Comparison of ENCODE assay signal across 30 cellular contexts in genomic region chr12:9902539-9903228, GRCh38. TPM values are rescaled to one million over a fixed set of nuclear protein-coding genes. Genes with fewer than 3 reads are reported as not detected.
DNase-seq lines count a peak whose midpoint lies in the region; ATAC-seq, FAIRE-seq and TF ChIP-seq lines count a peak whose summit lies in the region.
"Had no signal": no experiment of that assay in that cellular context is flagged by ENCODE, and none has a peak within 500 bp of the region (broad histone marks: within the 10 kb centered on the region; RNA-seq: fewer than 3 reads in every experiment).

No MANE protein-coding gene starts in this region.

- H2BK20ac ChIP-seq in H9 (ENCODE audit: low read depth, low read length, poor library complexity, severe bottlenecking): no peak overlapping the region
- 0 out of 2 replicates have a peak overlapping the region, but pooled peaks have one; percentile 32 for H2BK20ac ChIP-seq in H1 (ENCODE audit: low read length)

- H3K27ac ChIP-seq in H9 (ENCODE audit: insufficient read length, low read depth, low read length): no peak overlapping the region
- 0 out of 2 replicates have a peak overlapping the region, but pooled peaks have one; percentile 22 for H3K27ac ChIP-seq in H1 (ENCODE audit: low read depth, low read length)
- no peak overlapping the region for H3K27ac ChIP-seq in keratinocyte (ENCODE audit: control insufficient read depth, insufficient read depth, low read length)
- H3K27ac ChIP-seq: A549; BLaER1 treated with 17β-estradiol and CSF1 and Interleukin-3, amounts not matched to agents 10 nM and 100 nM; KMS-11 had no signal

- H3T11ph ChIP-seq in H9 (ENCODE audit: low read length): no peak overlapping the region

- dilution Hi-C loops in keratinocyte (cut with MboI; ENCODE audit: extremely low pct_ligation_motif_present, low sequenced_read_pairs): no loop called here

- H3K9ac ChIP-seq in H9 (ENCODE audit: extremely low read depth, insufficient read length, low read length) (no peak overlapping the region), H1 (replicated peaks in 1 of 4; ENCODE audit: extremely low read depth in 1 of 4, low read depth in 3 of 4, low read length in 3 of 4) (no peak overlapping the region), keratinocyte (ENCODE audit: control insufficient read depth, extremely low read depth, insufficient read depth, low read length) (no peak overlapping the region)
- H3K9ac ChIP-seq: BLaER1 treated with 17β-estradiol and CSF1 and Interleukin-3, amounts not matched to agents 10 nM and 100 nM; KMS-11 had no signal

- DNase-seq in H9 (no peak), WTC11 (ENCODE audit: low spot score) (no peak), H1 (ENCODE audit: low read depth in 1 of 2, low spot score in 2 of 2) (no peak), keratinocyte (ENCODE audit: low read depth, low spot score) (no peak), NCI-H345 treated with DMSO at 0.1 percent for 48 hours (lab: John Stamatoyannopoulos, UW; ENCODE audit: unreplicated experiment) (no peak), GM20000 (ENCODE audit: low spot score) (no peak)
- DNase-seq: AML-193; CD4-positive, alpha-beta T cell; IMR-90; NCI-H1092; NCI-H1417 treated with DMSO at 0.1 percent for 48 hours; NCI-H1694 treated with DMSO at 0.1 percent for 48 hours; NCI-H2081; NCI-H2171; NCI-H345; NCI-H526 treated with DMSO at 0.1 percent for 48 hours; RPMI8226; SHP77; T-cell had no signal

- H3K9me1 ChIP-seq in keratinocyte (ENCODE audit: control insufficient read depth, extremely low read depth, insufficient read depth, low read length): no peaks in the 10 kb centered on the region

- H3K56ac ChIP-seq in H9 (ENCODE audit: insufficient read length, low read depth, low read length) (no peak overlapping the region), H1 (replicated peaks; ENCODE audit: insufficient read length, low read depth, low read length) (no peak overlapping the region)

- no peak overlapping the region for H2BK120ac ChIP-seq in H9 (ENCODE audit: low read depth, low read length, poor library complexity, severe bottlenecking)
- no peak overlapping the region for H2BK120ac ChIP-seq in H1 (replicated peaks; ENCODE audit: low read depth, low read length)

- H4K91ac ChIP-seq in H9 (ENCODE audit: insufficient read length, low read depth, low read length): no peak overlapping the region
- H4K91ac ChIP-seq in H1 (replicated peaks; ENCODE audit: insufficient read length, low read length): no peak overlapping the region

- H2BK15ac ChIP-seq in H9 (ENCODE audit: low read depth, low read length) (no peak overlapping the region), H1 (ENCODE audit: low read length) (no peak overlapping the region)

- no peaks in the 10 kb centered on the region for H3K4me1 ChIP-seq in H9 (ENCODE audit: insufficient read depth, low read length)
- H3K4me1 ChIP-seq in H1 (replicated peaks in 1 of 4; ENCODE audit: control insufficient read depth in 3 of 4, insufficient read depth in 4 of 4, low read length in 3 of 4): peaks cover 0 to 17% (median 3%) of the 10 kb centered on the region in 4 experiments; a peak in 2 of 7 replicates
- H3K4me1 ChIP-seq in keratinocyte (ENCODE audit: control insufficient read depth, extremely low read depth, insufficient read depth, low read length): peaks cover 4% of the 10 kb centered on the region
- H3K4me1 ChIP-seq: A549, HAP-1 had no signal

- H3K4me3 Mint-ChIP-seq in H9 (no peak overlapping the region), WTC11 (peak overlapping the region; percentile 45)
- H3K4me3 Mint-ChIP-seq: CD4-positive, alpha-beta T cell; T-cell had no signal

- peak overlapping the region; percentile 11 for H3K4me2 ChIP-seq in H9 (ENCODE audit: insufficient read depth, insufficient read length, low read length)
- H3K4me2 ChIP-seq in H1 (ENCODE audit: insufficient read depth in 1 of 2, low read depth in 2 of 2, low read length in 2 of 2): peak overlapping the region in 1 of 2 experiments; percentile 47; a peak in 1 of 4 replicates
- no peak overlapping the region for H3K4me2 ChIP-seq in keratinocyte (ENCODE audit: control insufficient read depth, extremely low read depth, insufficient read depth, low read depth, low read length)
- H3K4me2 ChIP-seq: A549; BLaER1 treated with 17β-estradiol and CSF1 and Interleukin-3, amounts not matched to agents 10 nM and 100 nM; KMS-11 had no signal

- H4K5ac ChIP-seq in H9 (ENCODE audit: insufficient read length, low read depth, low read length) (no peak overlapping the region), H1 (ENCODE audit: insufficient read length, low read depth, low read length) (no peak overlapping the region)

- H3K4me3 ChIP-seq in H1 (ENCODE audit: extremely low read depth in 1 of 4, insufficient read depth in 2 of 4, low read depth in 3 of 4, low read length in 4 of 4) (0 out of 8 replicates have a peak overlapping the region, but pooled peaks of 1 of the 4 experiments have one; percentile 14), keratinocyte (ENCODE audit: control insufficient read depth in 2 of 3, extremely low read depth in 1 of 3, insufficient read depth in 2 of 3, low read depth in 1 of 3, low read length in 3 of 3) (no peak overlapping the region)
- H3K4me3 ChIP-seq: A549; BLaER1 treated with 17β-estradiol and CSF1 and Interleukin-3, amounts not matched to agents 10 nM and 100 nM; GM12878; HAP-1 had no signal

- TF ChIP-seq CTCF in H9 (conservative IDR thresholded peaks at IDR 0.05) (no peak), WTC11 (IDR thresholded peaks at IDR 0.05) (no peak), H1 (IDR thresholded peaks at IDR 0.05; ENCODE audit: control extremely low read depth in 1 of 3, insufficient read depth in 1 of 3, low read depth in 1 of 3, low read length in 3 of 3) (no peak), keratinocyte (optimal IDR thresholded peaks at IDR 0.05 in 1 of 3, IDR thresholded peaks at IDR 0.05 in 1 of 3, conservative IDR thresholded peaks at IDR 0.05 in 1 of 3; ENCODE audit: extremely low read depth in 1 of 3, insufficient read depth in 2 of 3, low read length in 3 of 3) (no peak), GM20000 (IDR thresholded peaks at IDR 0.05; ENCODE audit: extremely low read depth, missing control alignments) (no peak)

- H3K36me3 Mint-ChIP-seq in H9 (ENCODE audit: insufficient read depth in 1 of 3, low read depth in 3 of 3) (peaks cover 4 to 26% (median 23%) of the 10 kb centered on the region in 3 experiments), WTC11 (peaks cover 57% of the 10 kb centered on the region)

- H4K20me1 ChIP-seq in H9 (ENCODE audit: control insufficient read depth, insufficient read depth, insufficient read length) (no peaks in the 10 kb centered on the region), H1 (replicated peaks in 1 of 2; ENCODE audit: control insufficient read depth in 1 of 2, insufficient read depth in 2 of 2, low read length in 2 of 2) (peaks cover 0 to 4% of the 10 kb centered on the region in 2 experiments), keratinocyte (ENCODE audit: control insufficient read depth, extremely low read depth, insufficient read depth, low read length) (no peaks in the 10 kb centered on the region)
- H4K20me1 ChIP-seq: BLaER1 treated with 17β-estradiol and CSF1 and Interleukin-3, amounts not matched to agents 10 nM and 100 nM had no signal

- H3K4ac ChIP-seq in H9 (ENCODE audit: low read depth, low read length): no peak overlapping the region
- no peak overlapping the region for H3K4ac ChIP-seq in H1 (replicated peaks; ENCODE audit: insufficient read length, low read depth, low read length)

- ATAC-seq in WTC11 (no peak), GM21447 (IDR thresholded peaks at IDR 0.05; ENCODE audit: unreplicated experiment) (no peak), GM18870 (IDR thresholded peaks at IDR 0.05; ENCODE audit: unreplicated experiment) (no peak)
- ATAC-seq: A549, GM12878, T-cell had no signal

- POLR2A ChIA-PET in WTC11 (lab: Charles Lee): no interaction called here
- POLR2A ChIA-PET in H1 (lab: Charles Lee; ENCODE audit: partially characterized antibody): interaction anchor here (2.4 to 7.8 kb wide), 2 partner anchors 5 to 11 kb away, joined by 6 to 121 read pairs; no protein-coding TSS in a partner anchor

- H3K79me1 ChIP-seq in H9 (ENCODE audit: insufficient read depth, low read depth, low read length, poor library complexity, severe bottlenecking) (no peaks in the 10 kb centered on the region), H1 (ENCODE audit: low read depth, low read length) (no peaks in the 10 kb centered on the region)

- no peak overlapping the region for H3K23ac ChIP-seq in H9 (ENCODE audit: insufficient read length, low read depth, low read length)
- H3K23ac ChIP-seq in H1 (ENCODE audit: insufficient read length): no peak overlapping the region

- no peak for TF ChIP-seq RAD21 in H1 (IDR thresholded peaks at IDR 0.05 in 1 of 2, conservative IDR thresholded peaks at IDR 0.05 in 1 of 2; ENCODE audit: low read depth in 2 of 2, low read length in 2 of 2)

- TF ChIP-seq POLR2A in H1 (IDR thresholded peaks at IDR 0.05; ENCODE audit: control extremely low read depth in 1 of 2, low read depth in 2 of 2, low read length in 2 of 2): no peak

- no peak for TF ChIP-seq EP300 in H1 (IDR thresholded peaks at IDR 0.05; ENCODE audit: borderline replicate concordance in 1 of 2, low read depth in 2 of 2, low read length in 2 of 2)

- H3K14ac ChIP-seq in H9 (ENCODE audit: insufficient read depth, low read length) (no peak overlapping the region), H1 (ENCODE audit: insufficient read length) (no peak overlapping the region)

- H3K9me3 ChIP-seq in H9 (ENCODE audit: control insufficient read depth, low read depth, low read length) (no peaks in the 10 kb centered on the region), H1 (ENCODE audit: insufficient read depth in 2 of 2, low read depth in 1 of 2, low read length in 1 of 2) (no peaks in the 10 kb centered on the region), keratinocyte (ENCODE audit: control insufficient read depth, low read depth, low read length) (peaks cover 8% of the 10 kb centered on the region)
- H3K9me3 ChIP-seq: HAP-1 had no signal

- H2BK5ac ChIP-seq in H9 (ENCODE audit: insufficient read length, low read length) (peak overlapping the region; percentile 41), H1 (ENCODE audit: low read depth, low read length) (peak overlapping the region; percentile 56; the same call in 1 of the 2 replicates)

- H3K27me3 Mint-ChIP-seq in H9 (ENCODE audit: low read depth) (no peaks in the 10 kb centered on the region; the same call in 1 of the 2 replicates), WTC11 (ENCODE audit: low read depth) (no peaks in the 10 kb centered on the region)
- H3K27me3 Mint-ChIP-seq: CD4-positive, alpha-beta T cell had no signal

- H3K9me3 Mint-ChIP-seq in H9 (peaks cover 18 to 24% of the 10 kb centered on the region in 2 experiments), WTC11 (peaks cover 49% of the 10 kb centered on the region)

- no peak overlapping the region for H2AFZ ChIP-seq in H9 (ENCODE audit: low read length)
- H2AFZ ChIP-seq in H1 (ENCODE audit: low read length): 0 out of 2 replicates have a peak overlapping the region, but pooled peaks have one; percentile 0
- H2AFZ ChIP-seq in keratinocyte (ENCODE audit: control insufficient read depth, low read length): peak overlapping the region; percentile 27

- no peak overlapping the region for H3K18ac ChIP-seq in H9 (ENCODE audit: insufficient read length, low read depth, low read length)
- no peak overlapping the region for H3K18ac ChIP-seq in H1 (ENCODE audit: extremely low read depth, low read length)

- H3K4me1 Mint-ChIP-seq in H9 (peaks cover 11 to 16% of the 10 kb centered on the region in 2 experiments), WTC11 (peaks cover 35% of the 10 kb centered on the region)

- H2BK12ac ChIP-seq in H9 (ENCODE audit: insufficient read length, low read depth, low read length): no peak overlapping the region
- no peak overlapping the region for H2BK12ac ChIP-seq in H1 (ENCODE audit: low read depth, low read length)

- WGBS in H9 (ENCODE audit: extremely low coverage, insufficient read length, low lambda C conversion rate): no CpG with 5 or more reads among the region's 7 CpGs
- WGBS in H1 (ENCODE audit: extremely low coverage in 1 of 2, insufficient coverage in 1 of 2, insufficient read length in 1 of 2, insufficient replicate concordance in 2 of 2, low coverage in 1 of 2, low lambda C conversion rate in 2 of 2, missing lambda C conversion rate in 1 of 2), 2 experiments: 60% methylated on average over 7 of the region's 7 CpGs; no CpG with 5 or more reads in 1 of the 2 experiments

- H3K23me2 ChIP-seq in H9 (ENCODE audit: insufficient read length, low read depth, low read length, poor library complexity, severe bottlenecking) (no peaks in the 10 kb centered on the region), H1 (ENCODE audit: low read depth, low read length) (no peaks in the 10 kb centered on the region)

- no peaks in the 10 kb centered on the region for H3K79me2 ChIP-seq in H9 (ENCODE audit: insufficient read depth, low read length)
- peaks cover 0 to 58% of the 10 kb centered on the region in 2 experiments; a peak in 2 of 4 replicates for H3K79me2 ChIP-seq in H1 (ENCODE audit: control insufficient read depth in 1 of 2, insufficient read depth in 2 of 2, low read length in 2 of 2)
- H3K79me2 ChIP-seq in keratinocyte (ENCODE audit: control insufficient read depth, insufficient read depth, low read length): no peaks in the 10 kb centered on the region

- CTCF ChIA-PET in WTC11 (lab: Charles Lee): no interaction called here
- CTCF ChIA-PET in H1 (lab: Charles Lee; ENCODE audit: partially characterized antibody): interaction anchor here (1.1 kb wide), 1 partner anchor 24 kb away, joined by 3 read pairs; no protein-coding TSS in a partner anchor

- H3K36me3 ChIP-seq in H1 (ENCODE audit: control insufficient read depth in 2 of 4, insufficient read depth in 4 of 4, low read length in 3 of 4) (peaks cover 6 to 56% (median 10%) of the 10 kb centered on the region in 4 experiments; a peak in 6 of 8 replicates), keratinocyte (ENCODE audit: control insufficient read depth in 2 of 2, extremely low read depth in 1 of 2, insufficient read depth in 2 of 2, low read length in 2 of 2) (no peaks in the 10 kb centered on the region)
- H3K36me3 ChIP-seq: HAP-1 had no signal

- H2AK5ac ChIP-seq in H9 (ENCODE audit: insufficient read length, low read length) (no peak overlapping the region), H1 (ENCODE audit: low read depth, low read length) (no peak overlapping the region)

- no peak overlapping the region for H3K27ac Mint-ChIP-seq in H9
- no peak overlapping the region for H3K27ac Mint-ChIP-seq in WTC11
- H3K27ac Mint-ChIP-seq: CD4-positive, alpha-beta T cell; T-cell had no signal

- FAIRE-seq in H1 (lab: Jason Lieb, UNC) (no peak), keratinocyte (lab: Jason Lieb, UNC) (peak; percentile 61)
- FAIRE-seq: D721Med, G401.6, GM12878, GM19239 had no signal

- H3K27me3 ChIP-seq in H9 (ENCODE audit: insufficient read depth, low read length): no peaks in the 10 kb centered on the region
- H3K27me3 ChIP-seq in H1 (replicated peaks in 1 of 4; ENCODE audit: control insufficient read depth in 3 of 4, extremely low read depth in 1 of 4, insufficient read depth in 3 of 4, low read length in 3 of 4): no peaks in the 10 kb centered on the region
- no peaks in the 10 kb centered on the region for H3K27me3 ChIP-seq in keratinocyte (ENCODE audit: control insufficient read depth, extremely low read depth, insufficient read depth, low read length)
- H3K27me3 ChIP-seq: BLaER1 treated with 17β-estradiol and CSF1 and Interleukin-3, amounts not matched to agents 10 nM and 100 nM had no signal

- H4K8ac ChIP-seq in H9 (replicated peaks; ENCODE audit: insufficient read length, low read depth, low read length) (no peak overlapping the region), H1 (ENCODE audit: extremely low read depth, insufficient read depth, low read length) (no peak overlapping the region)

RNA-seq across cellular contexts. Expression of gene KLRF2, which starts 21.4 kb away (rescaled TPM):
- not detected in 2 replicates for total RNA-seq in H9 (2021)
- total RNA-seq in WTC11 (2021): not detected in 3 replicates
- not detected in 2 replicates for total RNA-seq in H1 (2021; fragmentation: NEBNext Ultra II Directional; extraction: Animal tissue kit (Norgen Biotek cat#: 25700))
- not detected in 2 replicates for polyA plus RNA-seq in H1 (2011; rRNA removed)
- polyA plus RNA-seq in H1 (2011; cell fraction: cytosol; rRNA removed): not detected
- not detected for polyA plus RNA-seq in H1 (2011; cell fraction: nucleus; rRNA removed)
- polyA plus RNA-seq in H1 (2012, experiment 1 of 2): not detected in 4 replicates
- polyA plus RNA-seq in H1 (2012, experiment 2 of 2): not detected
- not detected for polyA plus RNA-seq in H1 (2013, experiment 1 of 2)
- polyA plus RNA-seq in H1 (2013, experiment 2 of 2): not detected
- not detected in 2 replicates for polyA minus RNA-seq in H1 (2011; rRNA and poly(A)+ RNA removed)
- not detected for polyA minus RNA-seq in H1 (2011; cell fraction: cytosol; rRNA and poly(A)+ RNA removed)
- not detected for polyA minus RNA-seq in H1 (2011; cell fraction: nucleus; rRNA and poly(A)+ RNA removed)
- polyA plus RNA-seq in keratinocyte: not detected in 3 replicates
- polyA plus RNA-seq in keratinocyte (2011; ENCODE audit: low read depth): not detected
- polyA plus RNA-seq in keratinocyte (2011; cell fraction: cytosol; rRNA removed): not detected in 2 replicates
- not detected in 2 replicates for polyA plus RNA-seq in keratinocyte (2011; cell fraction: nucleus; rRNA removed)
- not detected in 2 replicates for polyA plus RNA-seq in keratinocyte (2012; ENCODE audit: low replicate concordance)
- not detected in 3 replicates for polyA minus RNA-seq in keratinocyte
- polyA minus RNA-seq in keratinocyte (2011; cell fraction: cytosol; rRNA and poly(A)+ RNA removed): not detected
- polyA minus RNA-seq in keratinocyte (2011; cell fraction: nucleus; rRNA and poly(A)+ RNA removed): not detected in 2 replicates
- total RNA-seq: CD4-positive, alpha-beta T cell; GM12878; IMR-90; SK-MEL-5; T-cell had no signal
- polyA plus RNA-seq: A549, IMR-90 had no signal

RNA-seq across cellular contexts. Expression of gene CLEC2A, which starts 29.5 kb away (rescaled TPM):
- total RNA-seq in H9 (2021) (0.87 TPM in 1 of 2 replicates, not detected in the other), WTC11 (2021) (2.1 to 3.5 TPM (median 2.7 TPM) in 3 replicates)
- 2.8 and 3.7 TPM in 2 replicates for total RNA-seq in H1 (2021; fragmentation: NEBNext Ultra II Directional; extraction: Animal tissue kit (Norgen Biotek cat#: 25700))
- polyA plus RNA-seq in H1 (2011; rRNA removed) (0.24 and 0.63 TPM in 2 replicates), keratinocyte (0.27 to 0.94 TPM (median 0.88 TPM) in 3 replicates)
- 0.54 TPM for polyA plus RNA-seq in H1 (2011; cell fraction: cytosol; rRNA removed)
- 3.1 TPM for polyA plus RNA-seq in H1 (2011; cell fraction: nucleus; rRNA removed)
- 2.2 to 4.9 TPM (median 3.1 TPM) in 4 replicates for polyA plus RNA-seq in H1 (2012, experiment 1 of 2)
- polyA plus RNA-seq in H1 (2012, experiment 2 of 2): not detected
- 0.12 TPM for polyA plus RNA-seq in H1 (2013, experiment 1 of 2)
- polyA plus RNA-seq in H1 (2013, experiment 2 of 2): 0.11 TPM
- polyA minus RNA-seq in H1 (2011; rRNA and poly(A)+ RNA removed): 1.4 and 4.3 TPM in 2 replicates
- 2.3 TPM for polyA minus RNA-seq in H1 (2011; cell fraction: cytosol; rRNA and poly(A)+ RNA removed)
- 11.7 TPM for polyA minus RNA-seq in H1 (2011; cell fraction: nucleus; rRNA and poly(A)+ RNA removed)
- polyA plus RNA-seq in keratinocyte (2011; ENCODE audit: low read depth): 1.6 TPM
- polyA plus RNA-seq in keratinocyte (2011; cell fraction: cytosol; rRNA removed): 0.29 and 0.53 TPM in 2 replicates
- 0.40 and 0.50 TPM in 2 replicates for polyA plus RNA-seq in keratinocyte (2011; cell fraction: nucleus; rRNA removed)
- polyA plus RNA-seq in keratinocyte (2012; ENCODE audit: low replicate concordance): 0.46 and 1.3 TPM in 2 replicates
- polyA minus RNA-seq in keratinocyte: 0.22 to 0.26 TPM in 2 of 3 replicates, not detected in the other
- not detected for polyA minus RNA-seq in keratinocyte (2011; cell fraction: cytosol; rRNA and poly(A)+ RNA removed)
- polyA minus RNA-seq in keratinocyte (2011; cell fraction: nucleus; rRNA and poly(A)+ RNA removed): 1.4 TPM in 1 of 2 replicates, not detected in the other
- total RNA-seq: CD4-positive, alpha-beta T cell; GM12878; IMR-90; SK-MEL-5; T-cell had no signal
- polyA plus RNA-seq: A549, GM12878, IMR-90 had no signal

RNA-seq across cellular contexts. Expression of gene CLEC2B, which starts 33.5 kb away (rescaled TPM):
- total RNA-seq in H9 (2021) (not detected in 2 replicates), WTC11 (2021) (0.20 TPM in 1 of 3 replicates, not detected in the others)
- not detected in 2 replicates for total RNA-seq in H1 (2021; fragmentation: NEBNext Ultra II Directional; extraction: Animal tissue kit (Norgen Biotek cat#: 25700))
- polyA plus RNA-seq in H1 (2011; rRNA removed) (not detected in 2 replicates), keratinocyte (5.2 to 31.3 TPM (median 20.9 TPM) in 3 replicates)
- not detected for polyA plus RNA-seq in H1 (2011; cell fraction: cytosol; rRNA removed)
- not detected for polyA plus RNA-seq in H1 (2011; cell fraction: nucleus; rRNA removed)
- polyA plus RNA-seq in H1 (2012, experiment 1 of 2): not detected in 4 replicates
- polyA plus RNA-seq in H1 (2012, experiment 2 of 2): not detected
- polyA plus RNA-seq in H1 (2013, experiment 1 of 2): not detected
- polyA plus RNA-seq in H1 (2013, experiment 2 of 2): 0.07 TPM
- not detected in 2 replicates for polyA minus RNA-seq in H1 (2011; rRNA and poly(A)+ RNA removed)
- not detected for polyA minus RNA-seq in H1 (2011; cell fraction: cytosol; rRNA and poly(A)+ RNA removed)
- polyA minus RNA-seq in H1 (2011; cell fraction: nucleus; rRNA and poly(A)+ RNA removed): not detected
- polyA plus RNA-seq in keratinocyte (2011; ENCODE audit: low read depth): 39.5 TPM
- polyA plus RNA-seq in keratinocyte (2011; cell fraction: cytosol; rRNA removed): 13.3 and 29.6 TPM in 2 replicates
- 19.2 and 30.3 TPM in 2 replicates for polyA plus RNA-seq in keratinocyte (2011; cell fraction: nucleus; rRNA removed)
- 11.2 and 13.5 TPM in 2 replicates for polyA plus RNA-seq in keratinocyte (2012; ENCODE audit: low replicate concordance)
- 0.33 to 8.5 TPM (median 5.3 TPM) in 3 replicates for polyA minus RNA-seq in keratinocyte
- 6.7 TPM for polyA minus RNA-seq in keratinocyte (2011; cell fraction: cytosol; rRNA and poly(A)+ RNA removed)
- polyA minus RNA-seq in keratinocyte (2011; cell fraction: nucleus; rRNA and poly(A)+ RNA removed): 3.6 and 10.6 TPM in 2 replicates
